1 cellular context compared by ENCODE assay signal in the genomic region with DNA sequence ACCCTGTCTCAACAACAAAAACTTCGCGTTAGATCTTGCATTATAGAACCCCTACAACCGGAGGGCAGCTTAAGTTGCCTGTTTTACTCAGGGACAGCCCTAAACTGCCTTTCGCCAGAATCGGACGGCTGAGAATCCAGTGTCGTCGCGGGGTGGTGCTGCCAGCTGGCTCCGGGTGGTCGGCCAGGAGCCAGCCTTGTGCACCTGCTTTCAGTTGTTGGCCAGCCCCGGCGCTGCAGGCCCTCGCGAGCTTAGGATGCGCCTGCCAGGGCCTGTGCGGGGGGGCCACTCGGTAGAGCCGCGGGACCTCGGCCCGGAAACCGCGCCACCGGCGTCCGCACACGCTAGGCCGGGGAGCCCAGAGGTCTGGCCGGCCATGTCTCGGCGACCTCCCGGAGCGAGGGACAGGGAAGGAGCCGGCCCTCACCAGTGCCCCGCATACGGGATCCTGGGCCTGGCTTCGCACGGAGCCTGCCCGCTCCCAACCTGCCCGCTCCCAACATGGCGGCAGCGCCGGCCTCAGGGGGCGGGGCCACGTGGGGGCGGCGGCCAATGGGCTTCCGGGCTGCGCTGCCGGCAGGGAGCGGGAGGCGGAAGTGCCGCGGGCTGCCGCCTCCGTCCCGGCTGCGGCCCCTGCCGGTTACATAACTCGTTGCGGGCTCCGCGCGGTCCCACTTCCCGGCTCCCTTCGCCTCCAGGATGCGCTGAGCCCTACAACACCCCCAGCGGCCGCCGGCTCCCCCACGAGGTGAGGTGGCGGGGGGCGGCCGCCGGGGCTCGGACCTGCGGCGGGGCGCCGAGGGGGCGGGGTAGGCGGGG.
TF ChIP-seq lines count a peak whose summit lies in the region.

No MANE protein-coding gene starts in this region.

TF ChIP-seq in SK-N-SH treated with all-trans-retinoic acid at 6 μM for 48 hours, 23 proteins besides CTCF, POLR2A, EP300 and RAD21 (continued from another document):
- TF ChIP-seq, protein P1, sequence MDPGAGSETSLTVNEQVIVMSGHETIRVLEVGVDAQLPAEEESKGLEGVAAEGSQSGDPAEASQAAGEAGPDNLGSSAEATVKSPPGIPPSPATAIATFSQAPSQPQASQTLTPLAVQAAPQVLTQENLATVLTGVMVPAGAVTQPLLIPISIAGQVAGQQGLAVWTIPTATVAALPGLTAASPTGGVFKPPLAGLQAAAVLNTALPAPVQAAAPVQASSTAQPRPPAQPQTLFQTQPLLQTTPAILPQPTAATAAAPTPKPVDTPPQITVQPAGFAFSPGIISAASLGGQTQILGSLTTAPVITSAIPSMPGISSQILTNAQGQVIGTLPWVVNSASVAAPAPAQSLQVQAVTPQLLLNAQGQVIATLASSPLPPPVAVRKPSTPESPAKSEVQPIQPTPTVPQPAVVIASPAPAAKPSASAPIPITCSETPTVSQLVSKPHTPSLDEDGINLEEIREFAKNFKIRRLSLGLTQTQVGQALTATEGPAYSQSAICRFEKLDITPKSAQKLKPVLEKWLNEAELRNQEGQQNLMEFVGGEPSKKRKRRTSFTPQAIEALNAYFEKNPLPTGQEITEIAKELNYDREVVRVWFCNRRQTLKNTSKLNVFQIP (CRISPR knock-in tag; IDR thresholded peaks at IDR 0.05; ENCODE audit: borderline replicate concordance, low read depth): no peak
- TF ChIP-seq SNAI2 (CRISPR knock-in tag; IDR thresholded peaks at IDR 0.05): peak; percentile 93
